23 cellular contexts compared by ENCODE assay signal in the genomic region with DNA sequence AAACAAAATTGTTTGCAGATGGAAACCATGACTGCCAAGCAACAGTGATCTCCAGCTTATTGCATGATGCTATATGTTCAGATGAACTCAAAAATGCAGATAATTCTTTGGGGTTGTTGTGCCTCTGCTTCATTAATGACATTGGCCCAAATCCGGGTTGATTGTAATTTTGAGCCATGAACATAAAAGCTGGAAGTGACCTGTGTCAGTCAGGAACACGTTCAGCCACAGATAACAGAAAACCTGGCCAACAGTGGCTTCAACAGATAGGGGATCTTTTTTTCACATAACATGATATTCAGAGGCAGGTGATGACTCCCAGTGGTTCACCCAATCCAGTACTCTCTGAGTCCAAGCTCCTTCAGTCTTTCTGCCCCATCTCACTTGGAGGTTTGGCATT.
"Had no signal": no experiment of that assay in that cellular context is flagged by ENCODE, and none has a peak within 500 bp of the region (broad histone marks: within the 10 kb centered on the region; RNA-seq: fewer than 3 reads in every experiment).

No MANE protein-coding gene starts in this region.

- H3K27me3 ChIP-seq: colonic mucosa, esophagus squamous epithelium, gastrocnemius medialis, heart right ventricle, left lung had no signal

- H3K9me3 ChIP-seq: colonic mucosa, esophagus squamous epithelium, gastrocnemius medialis, left lung, lower lobe of right lung, mucosa of descending colon had no signal

- H3K4me3 ChIP-seq: colonic mucosa, esophagus squamous epithelium, gastrocnemius medialis, heart right ventricle, left lung, lower lobe of right lung, mucosa of descending colon had no signal

- FAIRE-seq: endometrium, islet of Langerhans, keratinocyte had no signal

- H3K36me3 ChIP-seq: colonic mucosa, esophagus squamous epithelium, gastrocnemius medialis, left lung, lower lobe of right lung had no signal

- H3K4me1 ChIP-seq: colonic mucosa, esophagus squamous epithelium, gastrocnemius medialis, left lung, lower lobe of right lung had no signal

- H3K27ac ChIP-seq: colonic mucosa, esophagus squamous epithelium, gastrocnemius medialis, heart right ventricle, left lung, lower lobe of right lung had no signal

- DNase-seq: colonic mucosa; cortex of kidney; effector CD8-positive, alpha-beta T cell; effector memory CD8-positive, alpha-beta T cell; endodermal cell; esophagus squamous epithelium; foreskin fibroblast; foreskin melanocyte; gastrocnemius medialis; glutamatergic neuron; head of caudate nucleus; heart right ventricle; hippocampal formation; left cardiac atrium; left lung; left ventricle myocardium superior; lower lobe of right lung; mesenchymal stem cell; mucosa of descending colon; naive B cell had no signal
